Comparison of ENCODE assay signal across 28 cellular contexts in genomic region chr1:173499729-173500128, GRCh38.
"Had no signal": no experiment of that assay in that cellular context is flagged by ENCODE, and none has a peak within 500 bp of the region (broad histone marks: within the 10 kb centered on the region; RNA-seq: fewer than 3 reads in every experiment).

No MANE protein-coding gene starts in this region.

- H2AFZ ChIP-seq: hepatocyte had no signal

- H3K4me3 ChIP-seq: coronary artery, dorsolateral prefrontal cortex, esophagus muscularis mucosa, esophagus squamous epithelium, gastrocnemius medialis, gastroesophageal sphincter, heart left ventricle, heart right ventricle, hepatocyte had no signal

- FAIRE-seq: endometrium, endothelial cell of umbilical vein, frontal cortex had no signal

- H3K79me2 ChIP-seq: hepatocyte had no signal

- DNase-seq: cortex of kidney; dermis blood vessel endothelial cell; dorsolateral prefrontal cortex; effector CD4-positive, alpha-beta T cell; effector CD8-positive, alpha-beta T cell; effector memory CD4-positive, alpha-beta T cell; effector memory CD8-positive, alpha-beta T cell; endodermal cell; erythroblast; esophagus squamous epithelium; foreskin fibroblast; foreskin keratinocyte; foreskin melanocyte; gastrocnemius medialis; glutamatergic neuron; head of caudate nucleus; heart left ventricle; heart right ventricle; hippocampal formation had no signal

- H3K9me3 ChIP-seq: esophagus muscularis mucosa, esophagus squamous epithelium, gastrocnemius medialis, gastroesophageal sphincter, heart left ventricle, heart right ventricle had no signal

- H3K4me2 ChIP-seq: hepatocyte had no signal

- H3K27me3 ChIP-seq: dorsolateral prefrontal cortex, esophagus muscularis mucosa, foreskin keratinocyte, gastrocnemius medialis, gastroesophageal sphincter, heart left ventricle, heart right ventricle, hepatocyte had no signal

- ATAC-seq: effector memory CD8-positive, alpha-beta T cell; esophagus mucosa; foreskin keratinocyte; gastrocnemius medialis; gastroesophageal sphincter; heart left ventricle; heart right ventricle had no signal

- H3K4me1 ChIP-seq: esophagus muscularis mucosa, esophagus squamous epithelium, foreskin keratinocyte, gastrocnemius medialis, gastroesophageal sphincter, heart left ventricle, heart right ventricle had no signal

- H3K36me3 ChIP-seq: esophagus squamous epithelium, gastrocnemius medialis, heart left ventricle, heart right ventricle had no signal

- H3K27ac ChIP-seq: coronary artery, dorsolateral prefrontal cortex, epithelial cell of prostate, esophagus muscularis mucosa, esophagus squamous epithelium, foreskin keratinocyte, gastrocnemius medialis, gastroesophageal sphincter, heart left ventricle, heart right ventricle, hepatocyte had no signal
